ENCODE assay signal across 1 cellular context in genomic region chr19:784541-784940, GRCh38.
TF ChIP-seq lines count a peak whose summit lies in the region.

No MANE protein-coding gene starts in this region.

TF ChIP-seq in A549, 52 proteins besides CTCF, POLR2A, EP300 and RAD21:
- TF ChIP-seq, protein P1, sequence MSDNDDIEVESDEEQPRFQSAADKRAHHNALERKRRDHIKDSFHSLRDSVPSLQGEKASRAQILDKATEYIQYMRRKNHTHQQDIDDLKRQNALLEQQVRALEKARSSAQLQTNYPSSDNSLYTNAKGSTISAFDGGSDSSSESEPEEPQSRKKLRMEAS (IDR thresholded peaks at IDR 0.05), result peak; percentile 56
- TF ChIP-seq HES2 (IDR thresholded peaks at IDR 0.05), result no peak
